In the genomic region with DNA sequence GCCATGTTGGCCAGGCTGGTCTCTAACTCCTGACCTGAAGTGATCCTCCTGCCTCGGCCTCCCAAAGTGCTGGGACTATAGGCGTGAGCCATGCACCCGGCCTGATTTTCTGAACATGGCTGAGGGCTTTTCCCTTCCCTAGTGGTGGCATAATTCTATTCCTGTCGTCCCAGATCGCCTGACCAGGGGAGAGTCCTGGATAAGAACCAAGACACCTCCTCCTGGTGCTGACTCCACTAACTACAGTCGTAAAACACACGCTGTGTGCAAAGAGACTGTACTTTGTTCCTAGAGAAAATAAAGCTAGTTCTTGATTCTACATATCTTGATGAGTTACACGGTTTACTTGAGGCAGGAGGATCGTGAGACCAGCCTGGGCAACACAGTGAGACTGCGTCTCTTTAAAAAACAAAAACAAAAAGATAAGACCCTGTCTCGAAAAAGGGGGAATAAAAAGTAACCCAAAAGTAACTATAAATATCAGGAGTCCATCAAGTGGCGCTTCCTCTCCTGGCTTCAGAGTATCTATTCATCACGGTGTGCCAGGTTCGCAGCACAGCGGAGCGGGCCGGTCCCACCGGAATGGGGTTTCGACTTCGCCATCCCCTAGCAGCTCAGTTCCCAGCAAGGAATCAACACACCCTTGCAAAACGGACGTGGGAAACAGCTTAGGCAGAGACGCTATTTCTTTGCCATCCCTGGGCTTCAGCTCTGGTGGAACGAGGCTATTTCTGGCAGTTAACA, we compare ENCODE assay signal across 8 cellular contexts. TPM values are rescaled to one million over a fixed set of nuclear protein-coding genes. Genes with fewer than 3 reads are reported as not detected.
DNase-seq lines count a peak whose midpoint lies in the region; ATAC-seq, FAIRE-seq and TF ChIP-seq lines count a peak whose summit lies in the region.

No MANE protein-coding gene starts in this region.

- H3K27ac ChIP-seq in AG04450 (ENCODE audit: low read depth, low read length) (peak overlapping the region; percentile 78), RWPE1 (peak overlapping the region; percentile 81), endothelial cell of umbilical vein (ENCODE audit: insufficient read depth, low read depth, low read length) (peak overlapping the region; percentile 39)

- H3K9me3 Mint-ChIP-seq in natural killer cell treated with Interleukin-12 subunit alpha and Interleukin-12 subunit beta and Interleukin-15 and Interleukin-18, amount 100 ng/mL, for 72 hours: no peaks in the 10 kb centered on the region

- intact Hi-C loops in endothelial cell of umbilical vein (cut with micrococcal nuclease): loop anchor here (1.0 to 2.0 kb wide), 6 partner anchors 18 to 198 kb away; partner anchors contain the start of gene PUSL1

- no peak for TF ChIP-seq POLR2A in endothelial cell of umbilical vein (IDR thresholded peaks at IDR 0.05; ENCODE audit: low read depth, low read length)

- POLR2A ChIA-PET in AG04450 (lab: Yijun Ruan, JAX) (interaction anchor here (1.0 kb wide), 1 partner anchor 43 kb away, joined by 4 read pairs; the partner anchor contains the start of gene UBE2J2), RWPE1 (lab: Yijun Ruan, JAX; ENCODE audit: low non-redundant PET) (interaction anchor here (0.7 kb wide), 1 partner anchor 41 kb away, joined by 3 read pairs; no protein-coding TSS in a partner anchor), endothelial cell of umbilical vein (lab: Charles Lee) (interaction anchor here (0.8 to 1.1 kb wide), 2 partner anchors 41 to 112 kb away, joined by 3 read pairs; no protein-coding TSS in a partner anchor)

- H4K20me1 ChIP-seq in endothelial cell of umbilical vein (replicated peaks; ENCODE audit: control insufficient read depth, extremely low read depth, insufficient read depth, low read length): no peaks in the 10 kb centered on the region

- peak overlapping the region; percentile 90 to 95 for H3K27ac Mint-ChIP-seq in natural killer cell treated with Interleukin-12 subunit alpha and Interleukin-12 subunit beta and Interleukin-15 and Interleukin-18, amount 100 ng/mL, for 72 hours

- no peak for FAIRE-seq in endothelial cell of umbilical vein (lab: Jason Lieb, UNC)

- dilution Hi-C loops in endothelial cell of umbilical vein (cut with MboI; ENCODE audit: extremely low pct_ligation_motif_present, low sequenced_read_pairs): no loop called here

- peak overlapping the region; percentile 91 for H3K4me3 ChIP-seq in AG04450 (ENCODE audit: low read depth, low read length)
- H3K4me3 ChIP-seq in GM12875 (ENCODE audit: low read depth, low read length): peak overlapping the region; percentile 92
- H3K4me3 ChIP-seq in endothelial cell of umbilical vein (replicated peaks in 1 of 3; ENCODE audit: insufficient read depth in 1 of 3, low read depth in 1 of 3, low read length in 3 of 3): peak overlapping the region; percentile 54 to 88 (median 80)

- H3K4me3 Mint-ChIP-seq in natural killer cell treated with Interleukin-12 subunit alpha and Interleukin-12 subunit beta and Interleukin-15 and Interleukin-18, amount 100 ng/mL, for 72 hours: peak overlapping the region; percentile 98

- H3K9me1 ChIP-seq in endothelial cell of umbilical vein (replicated peaks; ENCODE audit: control insufficient read depth, extremely low read depth, insufficient read depth, low read length): no peaks in the 10 kb centered on the region

- H3K4me1 Mint-ChIP-seq in natural killer cell treated with Interleukin-12 subunit alpha and Interleukin-12 subunit beta and Interleukin-15 and Interleukin-18, amount 100 ng/mL, for 72 hours (ENCODE audit: low read depth in 2 of 2): peaks cover 26% of the 10 kb centered on the region in 2 donors

- TF ChIP-seq CTCF in AG04450 (IDR thresholded peaks at IDR 0.05; ENCODE audit: low read depth, low read length) (peak; percentile 45), GM12875 (IDR thresholded peaks at IDR 0.05; ENCODE audit: borderline replicate concordance, insufficient read depth, low read depth, low read length) (no peak), RWPE1 (conservative IDR thresholded peaks at IDR 0.05; ENCODE audit: low read depth) (no peak), endothelial cell of umbilical vein (IDR thresholded peaks at IDR 0.05; ENCODE audit: extremely low read depth in 1 of 2, insufficient read depth in 1 of 2, low read depth in 1 of 2, low read length in 2 of 2) (peak; percentile 26 to 30)

- peaks cover 19% of the 10 kb centered on the region for H3K36me3 Mint-ChIP-seq in natural killer cell treated with Interleukin-12 subunit alpha and Interleukin-12 subunit beta and Interleukin-15 and Interleukin-18, amount 100 ng/mL, for 72 hours

- TSS peak; percentile 71 for BruUV-seq in endothelial cell of umbilical vein (replicated peaks; lab: Mats Ljungman, UMichigan)

- peaks cover 69% of the 10 kb centered on the region for H3K79me2 ChIP-seq in endothelial cell of umbilical vein (ENCODE audit: control insufficient read depth, insufficient read depth, low read length)

- ATAC-seq in natural killer cell treated with Interleukin-12 subunit alpha and Interleukin-12 subunit beta and Interleukin-15 and Interleukin-18, amount 100 ng/mL, for 72 hours: no peak
- no peak for ATAC-seq in GM21367 (IDR thresholded peaks at IDR 0.05; ENCODE audit: unreplicated experiment)

- H3K9ac ChIP-seq in endothelial cell of umbilical vein (replicated peaks; ENCODE audit: extremely low read depth, insufficient read depth, low read length): peak overlapping the region; percentile 69

- H3K9me3 ChIP-seq in AG04450 (ENCODE audit: control insufficient read depth, insufficient read depth, low read length) (peaks cover 21% of the 10 kb centered on the region), endothelial cell of umbilical vein (replicated peaks; ENCODE audit: control insufficient read depth, insufficient read depth, low read length) (no peaks in the 10 kb centered on the region)

- CTCF ChIA-PET in AG04450 (lab: Charles Lee): interaction anchor here (0.7 to 2.0 kb wide), 4 partner anchors 15 to 108 kb away, joined by 3 to 15 read pairs (median 4); no protein-coding TSS in a partner anchor
- CTCF ChIA-PET in RWPE1 (lab: Yijun Ruan, JAX): interaction anchor here (0.5 to 2.2 kb wide), 5 partner anchors 15 to 126 kb away, joined by 3 to 14 read pairs (median 4); no protein-coding TSS in a partner anchor
- CTCF ChIA-PET in endothelial cell of umbilical vein (lab: Charles Lee): interaction anchor here (0.7 to 3.7 kb wide), 7 partner anchors 18 to 246 kb away, joined by 3 to 43 read pairs (median 6); no protein-coding TSS in a partner anchor

- peak overlapping the region; percentile 4 for H2AFZ ChIP-seq in endothelial cell of umbilical vein (ENCODE audit: low read depth, low read length)

- H3K4me1 ChIP-seq in endothelial cell of umbilical vein (ENCODE audit: control insufficient read depth, extremely low read depth, insufficient read depth, low read length): peaks cover 6% of the 10 kb centered on the region

- H3K27me3 ChIP-seq in AG04450 (ENCODE audit: control insufficient read depth, insufficient read depth, low read length): no peaks in the 10 kb centered on the region
- no peaks in the 10 kb centered on the region for H3K27me3 ChIP-seq in endothelial cell of umbilical vein (ENCODE audit: control insufficient read depth in 2 of 2, insufficient read depth in 2 of 2, low read length in 2 of 2)

- peak overlapping the region; percentile 87 for H3K4me2 ChIP-seq in endothelial cell of umbilical vein (ENCODE audit: insufficient read depth, low read length)

- DNase-seq in AG04450 (ENCODE audit: low read depth, low spot score) (no peak), RWPE1 (ENCODE audit: low spot score) (no peak), endothelial cell of umbilical vein (ENCODE audit: low read depth, low spot score) (peak; percentile 55), HPDE6-E6E7 (ENCODE audit: extremely low spot score) (no peak), mucosa of gallbladder (ENCODE audit: low spot score) (no peak)
- no peak for DNase-seq in natural killer cell treated with Interleukin-12 subunit alpha and Interleukin-12 subunit beta and Interleukin-15 and Interleukin-18, amount 100 ng/mL, for 72 hours (ENCODE audit: low spot score)

- H3K27me3 Mint-ChIP-seq in natural killer cell treated with Interleukin-12 subunit alpha and Interleukin-12 subunit beta and Interleukin-15 and Interleukin-18, amount 100 ng/mL, for 72 hours: no peaks in the 10 kb centered on the region

- peaks cover 6 to 17% of the 10 kb centered on the region in 2 experiments for H3K36me3 ChIP-seq in endothelial cell of umbilical vein (ENCODE audit: control insufficient read depth in 2 of 2, extremely low read depth in 1 of 2, insufficient read depth in 2 of 2, low read length in 2 of 2)

RNA-seq across cellular contexts. Expression of gene SDF4, which starts 1.0 kb away (rescaled TPM):
- polyA plus RNA-seq in AG04450 (2011; rRNA removed) (109 and 115 TPM in 2 replicates), endothelial cell of umbilical vein (156 and 175 TPM in 2 replicates)
- 62.5 and 69.7 TPM in 2 replicates for polyA minus RNA-seq in AG04450 (2011; rRNA and poly(A)+ RNA removed)
- total RNA-seq in endothelial cell of umbilical vein (171 and 185 TPM in 2 replicates), mucosa of gallbladder (190 TPM)
- polyA plus RNA-seq in endothelial cell of umbilical vein (2011; cell fraction: cytosol; rRNA removed): 137 and 172 TPM in 2 replicates
- 112 and 136 TPM in 2 replicates for polyA plus RNA-seq in endothelial cell of umbilical vein (2011; cell fraction: nucleus; rRNA removed)
- 125 and 164 TPM in 2 replicates for polyA plus RNA-seq in endothelial cell of umbilical vein (2012)
- polyA minus RNA-seq in endothelial cell of umbilical vein: 70.7 and 74.9 TPM in 2 replicates
- polyA minus RNA-seq in endothelial cell of umbilical vein (2011; cell fraction: cytosol; rRNA and poly(A)+ RNA removed): 41.6 TPM
- polyA minus RNA-seq in endothelial cell of umbilical vein (2011; cell fraction: nucleus; rRNA and poly(A)+ RNA removed): 20.6 and 42.2 TPM in 2 replicates
- total RNA-seq in natural killer cell treated with Interleukin-12 subunit alpha and Interleukin-12 subunit beta and Interleukin-15 and Interleukin-18, amount 100 ng/mL, for 72 hours: 100 to 1,000 TPM; 243 to 251 TPM

RNA-seq across cellular contexts. Expression of gene B3GALT6, which starts 1.2 kb away (rescaled TPM):
- polyA plus RNA-seq in AG04450 (2011; rRNA removed) (15.2 and 15.7 TPM in 2 replicates), endothelial cell of umbilical vein (34.1 and 43.3 TPM in 2 replicates)
- polyA minus RNA-seq in AG04450 (2011; rRNA and poly(A)+ RNA removed): 7.1 TPM in 2 replicates
- total RNA-seq in endothelial cell of umbilical vein (24.4 and 24.6 TPM in 2 replicates), mucosa of gallbladder (16.1 TPM)
- polyA plus RNA-seq in endothelial cell of umbilical vein (2011; cell fraction: cytosol; rRNA removed): 15.6 and 21.3 TPM in 2 replicates
- 7.6 and 9.3 TPM in 2 replicates for polyA plus RNA-seq in endothelial cell of umbilical vein (2011; cell fraction: nucleus; rRNA removed)
- polyA plus RNA-seq in endothelial cell of umbilical vein (2012): 16.1 and 17.4 TPM in 2 replicates
- polyA minus RNA-seq in endothelial cell of umbilical vein: 10.3 and 11.5 TPM in 2 replicates
- 12.8 TPM for polyA minus RNA-seq in endothelial cell of umbilical vein (2011; cell fraction: cytosol; rRNA and poly(A)+ RNA removed)
- polyA minus RNA-seq in endothelial cell of umbilical vein (2011; cell fraction: nucleus; rRNA and poly(A)+ RNA removed): 5.2 and 8.3 TPM in 2 replicates
- 10 to 100 TPM; 23.8 to 28.1 TPM for total RNA-seq in natural killer cell treated with Interleukin-12 subunit alpha and Interleukin-12 subunit beta and Interleukin-15 and Interleukin-18, amount 100 ng/mL, for 72 hours

RNA-seq across cellular contexts. Expression of gene C1QTNF12, which starts 15.7 kb away (rescaled TPM):
- 0.21 and 0.51 TPM in 2 replicates for polyA plus RNA-seq in AG04450 (2011; rRNA removed)
- polyA minus RNA-seq in AG04450 (2011; rRNA and poly(A)+ RNA removed): not detected in 2 replicates
- total RNA-seq in endothelial cell of umbilical vein: 1.9 and 4.1 TPM in 2 replicates
- polyA plus RNA-seq in endothelial cell of umbilical vein: 0.67 and 1.0 TPM in 2 replicates
- polyA plus RNA-seq in endothelial cell of umbilical vein (2011; cell fraction: cytosol; rRNA removed): 0.15 and 0.18 TPM in 2 replicates
- polyA plus RNA-seq in endothelial cell of umbilical vein (2011; cell fraction: nucleus; rRNA removed): 2.7 and 3.4 TPM in 2 replicates
- 0.87 and 1.2 TPM in 2 replicates for polyA plus RNA-seq in endothelial cell of umbilical vein (2012)
- polyA minus RNA-seq in endothelial cell of umbilical vein: 0.34 TPM in 1 of 2 replicates, not detected in the other
- polyA minus RNA-seq in endothelial cell of umbilical vein (2011; cell fraction: cytosol; rRNA and poly(A)+ RNA removed): not detected
- polyA minus RNA-seq in endothelial cell of umbilical vein (2011; cell fraction: nucleus; rRNA and poly(A)+ RNA removed): 1.2 and 1.9 TPM in 2 replicates
- 1 to 10 TPM; 5.2 to 5.6 TPM for total RNA-seq in natural killer cell treated with Interleukin-12 subunit alpha and Interleukin-12 subunit beta and Interleukin-15 and Interleukin-18, amount 100 ng/mL, for 72 hours
- total RNA-seq in mucosa of gallbladder: 4.9 TPM

RNA-seq across cellular contexts. Expression of gene TNFRSF4, which starts 16.9 kb away (rescaled TPM):
- 0.07 and 0.24 TPM in 2 replicates for polyA plus RNA-seq in AG04450 (2011; rRNA removed)
- polyA minus RNA-seq in AG04450 (2011; rRNA and poly(A)+ RNA removed): not detected in 2 replicates
- total RNA-seq in endothelial cell of umbilical vein: 0.62 and 1.5 TPM in 2 replicates
- polyA plus RNA-seq in endothelial cell of umbilical vein: 0.55 and 1.4 TPM in 2 replicates
- 0.34 and 0.48 TPM in 2 replicates for polyA plus RNA-seq in endothelial cell of umbilical vein (2011; cell fraction: cytosol; rRNA removed)
- 0.79 and 0.94 TPM in 2 replicates for polyA plus RNA-seq in endothelial cell of umbilical vein (2011; cell fraction: nucleus; rRNA removed)
- 0.82 and 1.4 TPM in 2 replicates for polyA plus RNA-seq in endothelial cell of umbilical vein (2012)
- polyA minus RNA-seq in endothelial cell of umbilical vein: 0.25 TPM in 1 of 2 replicates, not detected in the other
- not detected for polyA minus RNA-seq in endothelial cell of umbilical vein (2011; cell fraction: cytosol; rRNA and poly(A)+ RNA removed)
- polyA minus RNA-seq in endothelial cell of umbilical vein (2011; cell fraction: nucleus; rRNA and poly(A)+ RNA removed): 0.24 and 0.58 TPM in 2 replicates
- total RNA-seq in natural killer cell treated with Interleukin-12 subunit alpha and Interleukin-12 subunit beta and Interleukin-15 and Interleukin-18, amount 100 ng/mL, for 72 hours: 100 to 1,000 TPM in 1 of 2 donors, 10 to 100 TPM in 1; 56.8 to 305 TPM
- total RNA-seq in mucosa of gallbladder: 2.6 TPM

RNA-seq across cellular contexts. Expression of gene TNFRSF18, which starts 24.4 kb away (rescaled TPM):
- polyA plus RNA-seq in AG04450 (2011; rRNA removed) (1.0 and 2.1 TPM in 2 replicates), endothelial cell of umbilical vein (not detected in 2 replicates)
- polyA minus RNA-seq in AG04450 (2011; rRNA and poly(A)+ RNA removed): 0.69 TPM in 1 of 2 replicates, not detected in the other
- total RNA-seq in endothelial cell of umbilical vein (not detected in 2 replicates), mucosa of gallbladder (1.1 TPM)
- 0.10 TPM in 1 of 2 replicates, not detected in the other for polyA plus RNA-seq in endothelial cell of umbilical vein (2011; cell fraction: cytosol; rRNA removed)
- not detected in 2 replicates for polyA plus RNA-seq in endothelial cell of umbilical vein (2011; cell fraction: nucleus; rRNA removed)
- polyA plus RNA-seq in endothelial cell of umbilical vein (2012): not detected in 2 replicates
- polyA minus RNA-seq in endothelial cell of umbilical vein: not detected in 2 replicates
- not detected for polyA minus RNA-seq in endothelial cell of umbilical vein (2011; cell fraction: cytosol; rRNA and poly(A)+ RNA removed)
- not detected in 2 replicates for polyA minus RNA-seq in endothelial cell of umbilical vein (2011; cell fraction: nucleus; rRNA and poly(A)+ RNA removed)
- total RNA-seq in natural killer cell treated with Interleukin-12 subunit alpha and Interleukin-12 subunit beta and Interleukin-15 and Interleukin-18, amount 100 ng/mL, for 72 hours: 100 to 1,000 TPM; 295 to 591 TPM

Comparison
In these comparisons a context has a peak if more than half of its experiments do, and no peak if none do; other contexts are left out.
1. CTCF ChIP-seq: peak in AG04450 (single experiment) and endothelial cell of umbilical vein (2 of 2); none in GM12875 (single experiment) and RWPE1 (single experiment).
2. Peak in every context shown above with its lines, with median percentiles within 50 percentile points of each other: H3K27ac ChIP-seq and H3K4me3 ChIP-seq.